16 cellular contexts compared by ENCODE assay signal in the genomic region with DNA sequence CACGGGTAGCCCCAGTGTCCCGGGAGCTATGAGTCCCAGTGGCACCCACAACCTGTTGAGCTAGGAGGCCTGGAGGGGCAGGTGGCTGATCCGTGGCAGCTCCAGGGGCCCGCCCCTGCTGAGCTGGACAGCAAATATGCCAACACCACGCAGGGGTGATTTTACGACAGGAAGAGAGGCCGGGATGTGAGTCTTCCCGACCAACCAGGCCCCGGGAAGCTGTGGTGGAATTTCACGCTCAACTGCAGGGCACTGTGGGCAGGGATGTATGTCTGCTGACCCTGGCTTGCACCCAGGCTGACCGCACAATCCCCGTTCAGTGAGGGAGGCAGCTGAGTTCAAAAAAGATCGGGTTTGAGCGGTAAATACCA.
DNase-seq lines count a peak whose midpoint lies in the region; ATAC-seq and TF ChIP-seq lines count a peak whose summit lies in the region.
"Had no signal": no experiment of that assay in that cellular context is flagged by ENCODE, and none has a peak within 500 bp of the region (broad histone marks: within the 10 kb centered on the region; RNA-seq: fewer than 3 reads in every experiment).

No MANE protein-coding gene starts in this region.

- no peaks in the 10 kb centered on the region for H3K36me3 ChIP-seq in right atrium auricular region
- H3K36me3 ChIP-seq in heart right ventricle, result no peaks in the 10 kb centered on the region
- no peaks in the 10 kb centered on the region for H3K36me3 ChIP-seq in RWPE2 (ENCODE audit: low read depth)
- H3K36me3 ChIP-seq in kidney epithelial cell (ENCODE audit: control insufficient read depth, insufficient read depth, low read length), result no peaks in the 10 kb centered on the region
- H3K36me3 ChIP-seq: SJSA1, thoracic aorta had no signal

- TF ChIP-seq CTCF in right atrium auricular region (IDR thresholded peaks at IDR 0.05) (no peak), heart right ventricle (IDR thresholded peaks at IDR 0.05) (no peak), RWPE2 (IDR thresholded peaks at IDR 0.05; ENCODE audit: poor library complexity, severe bottlenecking) (no peak), kidney epithelial cell (IDR thresholded peaks at IDR 0.05; ENCODE audit: insufficient read depth, low read length, poor library complexity, severe bottlenecking) (no peak)

- H3K4me1 ChIP-seq in right atrium auricular region, result peaks cover 0 to 8% of the 10 kb centered on the region in 2 donors
- peaks cover 0 to 20% (median 8%) of the 10 kb centered on the region in 9 donors for H3K4me1 ChIP-seq in heart right ventricle
- H3K4me1 ChIP-seq in RWPE2 (ENCODE audit: insufficient read depth, poor library complexity, severe bottlenecking), result no peaks in the 10 kb centered on the region
- H3K4me1 ChIP-seq: A549, psoas muscle, SJSA1 had no signal

- DNase-seq in right atrium auricular region (ENCODE audit: low spot score) (peak; percentile 13), heart right ventricle (no peak), RWPE2 (ENCODE audit: low spot score) (no peak), kidney epithelial cell (ENCODE audit: low read depth) (peak; percentile 94), NCI-H526 (lab: John Stamatoyannopoulos, UW) (no peak), ecto neural progenitor cell (ENCODE audit: low spot score) (no peak), midbrain (lab: John Stamatoyannopoulos, UW) (no peak)
- DNase-seq: DMS153, dorsolateral prefrontal cortex, NCI-H2081, NCI-H510A, psoas muscle had no signal

- H3K9me3 ChIP-seq in right atrium auricular region (no peaks in the 10 kb centered on the region), heart right ventricle (no peaks in the 10 kb centered on the region), RWPE2 (ENCODE audit: severe bottlenecking) (no peaks in the 10 kb centered on the region)
- H3K9me3 ChIP-seq: A549, psoas muscle, thoracic aorta had no signal

- H3K27ac ChIP-seq in right atrium auricular region (no peak overlapping the region), heart right ventricle (no peak overlapping the region), RWPE2 (ENCODE audit: poor library complexity, severe bottlenecking) (no peak overlapping the region)
- H3K27ac ChIP-seq: A549, dorsolateral prefrontal cortex, psoas muscle, SJSA1, thoracic aorta had no signal

- WGBS in heart right ventricle, 2 donors, result 86 to 87% methylated on average over 14 of the region's 14 CpGs

- no peak overlapping the region for H3K4me3 ChIP-seq in right atrium auricular region
- H3K4me3 ChIP-seq in heart right ventricle, result no peak overlapping the region
- H3K4me3 ChIP-seq in RWPE2 (ENCODE audit: severe bottlenecking), result no peak overlapping the region
- H3K4me3 ChIP-seq in kidney epithelial cell (ENCODE audit: low read depth, low read length), result no peak overlapping the region
- H3K4me3 ChIP-seq: A549, dorsolateral prefrontal cortex, psoas muscle, SJSA1, thoracic aorta had no signal

- H3K27me3 ChIP-seq in right atrium auricular region, result no peaks in the 10 kb centered on the region
- peaks cover 0 to 47% (median 18%) of the 10 kb centered on the region in 7 donors for H3K27me3 ChIP-seq in heart right ventricle
- H3K27me3 ChIP-seq in RWPE2 (ENCODE audit: insufficient read depth, poor library complexity, severe bottlenecking), result no peaks in the 10 kb centered on the region
- H3K27me3 ChIP-seq in kidney epithelial cell (ENCODE audit: control insufficient read depth, insufficient read depth, low read length), result peaks cover 37% of the 10 kb centered on the region
- H3K27me3 ChIP-seq: SJSA1 had no signal

- intact Hi-C loops in heart right ventricle (cut with DNase I), result loop anchor here in 2 of 10 donors (10.0 kb wide), 1 partner anchor 101 kb away; no protein-coding TSS in a partner anchor

- ATAC-seq in heart right ventricle (no peak), RWPE2 (ENCODE audit: low read depth) (0 out of 3 replicates have a peak, but pooled peaks have one; percentile 40), HG02885 (IDR thresholded peaks at IDR 0.05; ENCODE audit: poor library complexity, unreplicated experiment) (no peak)
- ATAC-seq: A549 had no signal

Comparison
In these comparisons a context has a peak if more than half of its experiments do, and no peak if none do; other contexts are left out.
1. DNase-seq: peak in right atrium auricular region (single experiment) and kidney epithelial cell (single experiment); none in heart right ventricle (0 of 2), RWPE2 (single experiment), NCI-H526 (0 of 2), ecto neural progenitor cell (single experiment) and midbrain (single experiment).